ENCODE assay signal across 11 cellular contexts in the genomic region with DNA sequence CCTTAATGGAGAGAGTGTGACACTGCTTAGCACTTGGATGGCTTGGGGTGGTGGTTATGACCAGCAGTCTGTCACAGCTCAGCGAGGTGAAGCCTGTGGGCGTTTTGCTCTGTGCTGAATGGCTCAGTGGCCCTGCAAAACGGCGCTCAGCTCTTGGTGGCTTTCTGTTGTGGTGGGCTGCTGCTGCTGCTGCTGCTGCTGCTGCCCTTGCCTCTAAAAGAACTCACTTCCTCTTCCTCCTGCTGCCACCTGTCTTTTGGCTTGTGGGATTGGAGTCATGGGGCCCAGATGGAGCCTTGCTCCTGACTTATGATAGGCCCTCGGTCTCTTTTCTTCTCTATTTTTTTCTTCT. TPM values are rescaled to one million over a fixed set of nuclear protein-coding genes. Genes with fewer than 3 reads are reported as not detected.
DNase-seq lines count a peak whose midpoint lies in the region; ATAC-seq lines count a peak whose summit lies in the region.
"Not testable (repeated sequence)": the region's sequence is repeated elsewhere in the genome, so short reads cannot be mapped to it uniquely, and the experiment has no call there.
"Had no signal": no experiment of that assay in that cellular context is flagged by ENCODE, and none has a peak within 500 bp of the region (broad histone marks: within the 10 kb centered on the region; RNA-seq: fewer than 3 reads in every experiment).

No MANE protein-coding gene starts in this region.

- not testable (repeated sequence) for H3K27ac Mint-ChIP-seq in CD4-positive, CD25-positive, alpha-beta regulatory T cell; activated T-cell treated with anti-CD3 and anti-CD28 coated beads, Interleukin-2, amount 50 U/mL, for 72 hours

- H3K36me3 Mint-ChIP-seq in CD4-positive, CD25-positive, alpha-beta regulatory T cell; activated T-cell treated with anti-CD3 and anti-CD28 coated beads, Interleukin-2, amount 50 U/mL, for 72 hours (ENCODE audit: insufficient read depth in 2 of 2): not testable (repeated sequence)

- WGBS in right cardiac atrium, result 50% methylated on average over 2 of the region's 5 CpGs

- not testable (repeated sequence) for H3K4me1 Mint-ChIP-seq in CD4-positive, CD25-positive, alpha-beta regulatory T cell; activated T-cell treated with anti-CD3 and anti-CD28 coated beads, Interleukin-2, amount 50 U/mL, for 72 hours (ENCODE audit: low read depth)

- not testable (repeated sequence) for H3K4me3 ChIP-seq in CD4-positive, CD25-positive, alpha-beta regulatory T cell (ENCODE audit: low read depth, low read length); right cardiac atrium (ENCODE audit: low read length)

- H3K27me3 ChIP-seq in CD4-positive, CD25-positive, alpha-beta regulatory T cell (ENCODE audit: control insufficient read depth, insufficient read depth, low read length); right cardiac atrium (ENCODE audit: control insufficient read depth, insufficient read depth): not testable (repeated sequence)

- H3K27ac ChIP-seq in CD4-positive, CD25-positive, alpha-beta regulatory T cell (ENCODE audit: insufficient read depth, low read length, poor library complexity, severe bottlenecking); right cardiac atrium (ENCODE audit: low read length): not testable (repeated sequence)

- ATAC-seq in CD4-positive, CD25-positive, alpha-beta regulatory T cell (ENCODE audit: low read depth in 2 of 2), result peak; percentile 92
- peak; percentile 92 for ATAC-seq in GM18870 (IDR thresholded peaks at IDR 0.05; ENCODE audit: unreplicated experiment)
- peak; percentile 99 for ATAC-seq in GM19468 (IDR thresholded peaks at IDR 0.05; ENCODE audit: extremely low read depth, unreplicated experiment)
- peak; percentile 97 for ATAC-seq in HG02588 (IDR thresholded peaks at IDR 0.05; ENCODE audit: unreplicated experiment)
- ATAC-seq in HG03045 (IDR thresholded peaks at IDR 0.05; ENCODE audit: unreplicated experiment), result peak; percentile 98
- ATAC-seq in HG03457 (IDR thresholded peaks at IDR 0.05; ENCODE audit: unreplicated experiment), result peak; percentile 95
- ATAC-seq in activated T-cell treated with anti-CD3 and anti-CD28 coated beads, Interleukin-2, amount 50 U/mL, for 72 hours (replicated peaks in 1 of 2), result peak; percentile 98 to 99
- ATAC-seq in right cardiac atrium, result peak; percentile 6 to 26

- not testable (repeated sequence) for DNase-seq in CD4-positive, CD25-positive, alpha-beta regulatory T cell; activated T-cell treated with anti-CD3 and anti-CD28 coated beads, Interleukin-2, amount 50 U/mL, for 72 hours; right cardiac atrium

- not testable (repeated sequence) for H3K9me3 Mint-ChIP-seq in CD4-positive, CD25-positive, alpha-beta regulatory T cell; activated T-cell treated with anti-CD3 and anti-CD28 coated beads, Interleukin-2, amount 50 U/mL, for 72 hours

- not testable (repeated sequence) for H3K27me3 Mint-ChIP-seq in CD4-positive, CD25-positive, alpha-beta regulatory T cell; activated T-cell treated with anti-CD3 and anti-CD28 coated beads, Interleukin-2, amount 50 U/mL, for 72 hours (ENCODE audit: low read depth)

- H3K4me3 Mint-ChIP-seq in CD4-positive, CD25-positive, alpha-beta regulatory T cell; activated T-cell treated with anti-CD3 and anti-CD28 coated beads, Interleukin-2, amount 50 U/mL, for 72 hours: not testable (repeated sequence)

- H3K4me1 ChIP-seq in CD4-positive, CD25-positive, alpha-beta regulatory T cell (ENCODE audit: control insufficient read depth, insufficient read depth, low read length, poor library complexity, severe bottlenecking); right cardiac atrium (ENCODE audit: control insufficient read depth, insufficient read depth, low read length): not testable (repeated sequence)

- H3K9me3 ChIP-seq in CD4-positive, CD25-positive, alpha-beta regulatory T cell (ENCODE audit: control insufficient read depth in 2 of 2, low read length in 2 of 2); right cardiac atrium (ENCODE audit: control insufficient read depth, low read length): not testable (repeated sequence)

- not testable (repeated sequence) for H3K36me3 ChIP-seq in CD4-positive, CD25-positive, alpha-beta regulatory T cell (ENCODE audit: control insufficient read depth, insufficient read depth, low read length)

- intact Hi-C loops in right cardiac atrium (cut with DNase I), result not testable (repeated sequence)

RNA-seq across cellular contexts. Expression of a gene that starts 47.4 kb away (rescaled TPM):
- total RNA-seq in CD4-positive, CD25-positive, alpha-beta regulatory T cell, result not detected
- not detected for polyA plus RNA-seq in CD4-positive, CD25-positive, alpha-beta regulatory T cell
- not detected for total RNA-seq in activated T-cell treated with anti-CD3 and anti-CD28 coated beads, Interleukin-2, amount 50 U/mL, for 72 hours
- not detected for total RNA-seq in right cardiac atrium
- not detected for polyA plus RNA-seq in right cardiac atrium
- total RNA-seq: gastroesophageal sphincter, lower leg skin, posterior vena cava had no signal

Comparison
In these comparisons a context has a peak if more than half of its experiments do, and no peak if none do; other contexts are left out.
1. ATAC-seq: peak in every context shown above with its lines; median percentile 99 in GM19468; 98 in activated T-cell treated with anti-CD3 and anti-CD28 coated beads, Interleukin-2, amount 50 U/mL, for 72 hours; 98 in HG03045; 97 in HG02588; 95 in HG03457; 92 in CD4-positive, CD25-positive, alpha-beta regulatory T cell; 92 in GM18870; 16 in right cardiac atrium.